ENCODE assay signal across 8 cellular contexts in genomic region chr2:200963918-200964252, GRCh38. TPM values are rescaled to one million over a fixed set of nuclear protein-coding genes. Genes with fewer than 3 reads are reported as not detected.
DNase-seq lines count a peak whose midpoint lies in the region; ATAC-seq and TF ChIP-seq lines count a peak whose summit lies in the region.
"Not testable (repeated sequence)": the region's sequence is repeated elsewhere in the genome, so short reads cannot be mapped to it uniquely, and the experiment has no call there.

No MANE protein-coding gene starts in this region.

- H3K4me3 ChIP-seq in H7 (ENCODE audit: insufficient read depth, low read depth, low read length) (peak overlapping the region; percentile 99), coronary artery (peak overlapping the region; percentile 79), iPS-11a (ENCODE audit: low read depth, low read length) (peak overlapping the region; percentile 91), neural progenitor cell (peak overlapping the region; percentile 91), thyroid gland (replicated peaks in 1 of 3) (peak overlapping the region in 2 of 3 donors; percentile 63 to 70)

- TF ChIP-seq POLR2A in thyroid gland (IDR thresholded peaks at IDR 0.05) = not testable (repeated sequence)

- H3K9me3 Mint-ChIP-seq in activated CD8-positive, alpha-beta T cell treated with anti-CD3 and anti-CD28 coated beads for 36 hours; neural progenitor cell: not testable (repeated sequence)

- peak overlapping the region; percentile 94 for H3K4me2 ChIP-seq in neural progenitor cell

- H3K4me1 ChIP-seq in ES-I3 (ENCODE audit: insufficient read depth, low read length) = not testable (repeated sequence)
- peaks cover 25% of the 10 kb centered on the region for H3K4me1 ChIP-seq in neural progenitor cell
- H3K4me1 ChIP-seq in thyroid gland = peaks cover 20 to 37% of the 10 kb centered on the region in 2 donors

- POLR2A ChIA-PET in activated CD8-positive, alpha-beta T cell treated with anti-CD3 and anti-CD28 coated beads for 36 hours (lab: Charles Lee) = interaction anchor here (0.5 to 2.3 kb wide), 15 partner anchors 10 to 476 kb away, joined by 3 to 13 read pairs (median 5); partner anchors contain the start of genes CASP10, CLK1, NIF3L1 and PPIL3

- H4K20me1 ChIP-seq in neural progenitor cell (ENCODE audit: low read depth) = peaks cover 34% of the 10 kb centered on the region

- peak overlapping the region; percentile 95 for H2AFZ ChIP-seq in neural progenitor cell (replicated peaks)

- not testable (repeated sequence) for H3K27me3 Mint-ChIP-seq in activated CD8-positive, alpha-beta T cell treated with anti-CD3 and anti-CD28 coated beads for 36 hours; neural progenitor cell (ENCODE audit: insufficient read depth, low read depth)

- H3K27ac Mint-ChIP-seq in activated CD8-positive, alpha-beta T cell treated with anti-CD3 and anti-CD28 coated beads for 36 hours = peak overlapping the region; percentile 96
- peak overlapping the region; percentile 97 for H3K27ac Mint-ChIP-seq in neural progenitor cell

- peaks cover 57% of the 10 kb centered on the region for H3K4me1 Mint-ChIP-seq in activated CD8-positive, alpha-beta T cell treated with anti-CD3 and anti-CD28 coated beads for 36 hours (ENCODE audit: low read depth)
- H3K4me1 Mint-ChIP-seq in neural progenitor cell = peaks cover 30% of the 10 kb centered on the region

- intact Hi-C loops in activated CD8-positive, alpha-beta T cell treated with anti-CD3 and anti-CD28 coated beads for 36 hours (cut with micrococcal nuclease) = loop anchor here (5.0 kb wide), 1 partner anchor 103 kb away; no protein-coding TSS in a partner anchor
- intact Hi-C loops in thyroid gland (cut with DNase I) = loop anchor here (5.0 to 10.0 kb wide), 2 partner anchors 49 to 103 kb away; no protein-coding TSS in a partner anchor

- H3K27ac ChIP-seq in KOPT-K1 (ENCODE audit: low read depth, low read length, poor library complexity, severe bottlenecking) = peak overlapping the region; percentile 78
- peak overlapping the region; percentile 80 to 82 for H3K27ac ChIP-seq in coronary artery
- H3K27ac ChIP-seq in neural progenitor cell = peak overlapping the region; percentile 84
- peak overlapping the region; percentile 64 to 82 (median 78) for H3K27ac ChIP-seq in thyroid gland

- peak overlapping the region; percentile 92 for H3K4me3 Mint-ChIP-seq in activated CD8-positive, alpha-beta T cell treated with anti-CD3 and anti-CD28 coated beads for 36 hours
- peak overlapping the region; percentile 98 for H3K4me3 Mint-ChIP-seq in neural progenitor cell

- not testable (repeated sequence) for H3K27me3 ChIP-seq in H7 (ENCODE audit: control insufficient read depth, insufficient read depth, low read length); neural progenitor cell; thyroid gland

- CTCF ChIA-PET in activated CD8-positive, alpha-beta T cell treated with anti-CD3 and anti-CD28 coated beads for 36 hours (lab: Charles Lee) = interaction anchor here (0.9 to 6.1 kb wide), 22 partner anchors 8 to 268 kb away, joined by 3 to 64 read pairs (median 5); partner anchors contain the start of genes CASP10, HYCC2 and NDUFB3

- 0 to 2% methylated on average over 13 to 21 of the region's 21 CpGs for WGBS in thyroid gland, 2 donors

- TF ChIP-seq CTCF in activated CD8-positive, alpha-beta T cell treated with anti-CD3 and anti-CD28 coated beads for 36 hours (IDR thresholded peaks at IDR 0.05); coronary artery (IDR thresholded peaks at IDR 0.05); neural progenitor cell (IDR thresholded peaks at IDR 0.05); thyroid gland (IDR thresholded peaks at IDR 0.05): not testable (repeated sequence)

- peak; percentile 1 for ATAC-seq in activated CD8-positive, alpha-beta T cell treated with anti-CD3 and anti-CD28 coated beads for 36 hours

- H3F3A ChIP-seq in neural progenitor cell (ENCODE audit: low read depth) = peaks cover 22% of the 10 kb centered on the region

- H3K9me3 ChIP-seq in ES-I3 (ENCODE audit: control insufficient read depth, insufficient read depth, low read length); KOPT-K1 (ENCODE audit: insufficient read depth, low read length, poor library complexity, severe bottlenecking); neural progenitor cell (ENCODE audit: low read depth); thyroid gland: not testable (repeated sequence)

- peak overlapping the region; percentile 78 for H3K9ac ChIP-seq in ES-I3 (ENCODE audit: low read depth, low read length)
- peak overlapping the region; percentile 73 for H3K9ac ChIP-seq in neural progenitor cell

- H3K36me3 Mint-ChIP-seq in activated CD8-positive, alpha-beta T cell treated with anti-CD3 and anti-CD28 coated beads for 36 hours (ENCODE audit: low read depth) = peaks cover 24% of the 10 kb centered on the region
- not testable (repeated sequence) for H3K36me3 Mint-ChIP-seq in neural progenitor cell

- peaks cover 69% of the 10 kb centered on the region for H3K79me2 ChIP-seq in neural progenitor cell (ENCODE audit: low read depth)

- not testable (repeated sequence) for DNase-seq in H7; activated CD8-positive, alpha-beta T cell treated with anti-CD3 and anti-CD28 coated beads for 36 hours; coronary artery (ENCODE audit: low spot score); neural progenitor cell (ENCODE audit: low spot score); thyroid gland

- not testable (repeated sequence) for H3K36me3 ChIP-seq in ES-I3 (ENCODE audit: insufficient read depth, low read length); H7 (replicated peaks; ENCODE audit: control insufficient read depth, insufficient read depth, low read length); neural progenitor cell; thyroid gland
- H3K36me3 ChIP-seq in KOPT-K1 (ENCODE audit: insufficient read depth, low read length) = peaks cover 20% of the 10 kb centered on the region

RNA-seq across cellular contexts. Expression of gene ORC2, which starts 0.4 kb away (rescaled TPM):
- 24.3 and 44.7 TPM in 2 replicates for total RNA-seq in H7 (2014; rRNA removed; shearing (Covaris generic))
- 10 to 100 TPM; 51.3 to 59.2 TPM for total RNA-seq in activated CD8-positive, alpha-beta T cell treated with anti-CD3 and anti-CD28 coated beads for 36 hours
- 48.1 and 75.4 TPM in 2 replicates for total RNA-seq in neural progenitor cell (ENCODE audit: low replicate concordance)
- 10 to 100 TPM; 25.2 to 40.3 (median 34.0) TPM for total RNA-seq in thyroid gland
